9 cellular contexts compared by ENCODE assay signal in genomic region chr1:161139765-161140164, GRCh38. TPM values are rescaled to one million over a fixed set of nuclear protein-coding genes. Genes with fewer than 3 reads are reported as not detected.
DNase-seq lines count a peak whose midpoint lies in the region; FAIRE-seq and TF ChIP-seq lines count a peak whose summit lies in the region.
"Had no signal": no experiment of that assay in that cellular context is flagged by ENCODE, and none has a peak within 500 bp of the region (broad histone marks: within the 10 kb centered on the region; RNA-seq: fewer than 3 reads in every experiment).

No MANE protein-coding gene starts in this region.

- TF ChIP-seq CTCF in coronary artery (IDR thresholded peaks at IDR 0.05), result peak; percentile 29
- TF ChIP-seq CTCF in mesothelial cell of epicardium (IDR thresholded peaks at IDR 0.05; ENCODE audit: unreplicated experiment), result peak; percentile 45

- H3K4me1 Mint-ChIP-seq in mesothelial cell of epicardium, result peaks cover 19% of the 10 kb centered on the region

- DNase-seq in COR-L47 (lab: John Stamatoyannopoulos, UW) (peak; percentile 8), HCEC 1CT (peak; percentile 40), RKO (ENCODE audit: low spot score) (peak; percentile 57), coronary artery (ENCODE audit: low spot score) (no peak), mesothelial cell of epicardium (ENCODE audit: low spot score in 2 of 2, unreplicated experiment in 2 of 2) (no peak), GM12891 (ENCODE audit: insufficient read length, low spot score) (no peak), ecto neural progenitor cell (ENCODE audit: low spot score) (no peak), NCI-H2029 treated with DMSO at 0.1 percent for 48 hours (lab: John Stamatoyannopoulos, UW) (no peak)

- H3K4me3 Mint-ChIP-seq in mesothelial cell of epicardium, result no peak overlapping the region

- H3K4me3 ChIP-seq in coronary artery, result no peak overlapping the region
- H3K4me3 ChIP-seq: SJCRH30 had no signal

- TF ChIP-seq POLR2A in GM12891 (IDR thresholded peaks at IDR 0.05; ENCODE audit: low read depth, low read length), result no peak

- H3K27ac Mint-ChIP-seq in mesothelial cell of epicardium, result no peak overlapping the region

- H3K27me3 Mint-ChIP-seq in mesothelial cell of epicardium (ENCODE audit: low read depth), result no peaks in the 10 kb centered on the region

- no peak overlapping the region for H3K27ac ChIP-seq in coronary artery
- H3K27ac ChIP-seq: SJCRH30 had no signal

- peaks cover 4% of the 10 kb centered on the region for H3K36me3 Mint-ChIP-seq in mesothelial cell of epicardium

- no peaks in the 10 kb centered on the region for H3K9me3 Mint-ChIP-seq in mesothelial cell of epicardium

- no peak for FAIRE-seq in GM12891 (lab: Jason Lieb, UNC)

TF ChIP-seq in GM12891, 5 proteins besides CTCF, POLR2A, EP300 and RAD21:
- TF ChIP-seq TAF1 (IDR thresholded peaks at IDR 0.05; ENCODE audit: low read depth, low read length) (no peak), PAX5 (IDR thresholded peaks at IDR 0.05; ENCODE audit: insufficient read depth, low read length, severe bottlenecking) (no peak), POLR2AphosphoS5 (IDR thresholded peaks at IDR 0.05; ENCODE audit: low read depth, low read length) (no peak), POU2F2 (IDR thresholded peaks at IDR 0.05; ENCODE audit: low read depth, low read length) (no peak)

RNA-seq across cellular contexts. Expression of gene DEDD, which starts 7.3 kb away (rescaled TPM):
- 43.7 to 45.0 TPM (median 44.4 TPM) in 3 replicates for total RNA-seq in mesothelial cell of epicardium
- polyA plus RNA-seq in GM12891 (2012; ENCODE audit: low read depth, missing spikeins), result 19.7 TPM

RNA-seq across cellular contexts. Expression of gene UFC1, which starts 14.0 kb away (rescaled TPM):
- total RNA-seq in mesothelial cell of epicardium, result 86.2 to 90.2 TPM (median 88.7 TPM) in 3 replicates
- polyA plus RNA-seq in GM12891 (2012; ENCODE audit: low read depth, missing spikeins), result 147 TPM

RNA-seq across cellular contexts. Expression of gene USP21, which starts 19.5 kb away (rescaled TPM):
- 42.6 to 48.4 TPM (median 47.4 TPM) in 3 replicates for total RNA-seq in mesothelial cell of epicardium
- polyA plus RNA-seq in GM12891 (2012; ENCODE audit: low read depth, missing spikeins), result 13.5 TPM

RNA-seq across cellular contexts. Expression of gene NIT1, which starts 21.9 kb away (rescaled TPM):
- total RNA-seq in mesothelial cell of epicardium, result 35.3 to 37.7 TPM (median 35.9 TPM) in 3 replicates
- polyA plus RNA-seq in GM12891 (2012; ENCODE audit: low read depth, missing spikeins), result 35.4 TPM

RNA-seq across cellular contexts. Expression of gene PFDN2, which starts 21.9 kb away (rescaled TPM):
- 49.7 to 53.2 TPM (median 50.8 TPM) in 3 replicates for total RNA-seq in mesothelial cell of epicardium
- 113 TPM for polyA plus RNA-seq in GM12891 (2012; ENCODE audit: low read depth, missing spikeins)

Comparison
In these comparisons a context has a peak if more than half of its experiments do, and no peak if none do; other contexts are left out.
1. DNase-seq: peak in COR-L47 (single experiment), HCEC 1CT (single experiment) and RKO (single experiment); none in coronary artery (single experiment), mesothelial cell of epicardium (0 of 2), GM12891 (single experiment), ecto neural progenitor cell (single experiment) and NCI-H2029 treated with DMSO at 0.1 percent for 48 hours (single experiment).